ENCODE assay signal across 1 cellular context in the genomic region with DNA sequence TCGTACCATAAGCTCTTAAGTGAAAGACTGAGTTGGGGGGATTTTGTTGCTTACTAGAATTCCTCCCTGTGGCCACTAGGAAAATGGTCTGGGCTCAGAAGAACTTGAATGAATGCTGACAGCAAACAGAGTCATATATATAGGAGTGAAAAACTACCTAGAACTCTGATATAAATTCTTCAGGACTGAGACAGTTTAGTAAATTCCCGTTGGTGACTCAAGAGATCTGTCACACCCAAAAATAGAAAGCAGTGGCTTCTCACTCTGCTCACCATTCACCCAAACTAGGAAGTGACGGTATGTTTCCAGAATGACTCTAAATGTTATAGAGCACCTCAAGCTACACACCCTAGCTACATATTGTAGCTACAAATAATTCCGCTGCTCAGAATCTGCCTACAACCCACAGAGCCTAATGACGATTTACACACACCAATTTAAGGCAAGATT.
TF ChIP-seq lines count a peak whose summit lies in the region.

No MANE protein-coding gene starts in this region.

TF ChIP-seq in GM23338, 12 proteins besides CTCF, POLR2A, EP300 and RAD21 (continued from another document):
- TF ChIP-seq, protein P1, sequence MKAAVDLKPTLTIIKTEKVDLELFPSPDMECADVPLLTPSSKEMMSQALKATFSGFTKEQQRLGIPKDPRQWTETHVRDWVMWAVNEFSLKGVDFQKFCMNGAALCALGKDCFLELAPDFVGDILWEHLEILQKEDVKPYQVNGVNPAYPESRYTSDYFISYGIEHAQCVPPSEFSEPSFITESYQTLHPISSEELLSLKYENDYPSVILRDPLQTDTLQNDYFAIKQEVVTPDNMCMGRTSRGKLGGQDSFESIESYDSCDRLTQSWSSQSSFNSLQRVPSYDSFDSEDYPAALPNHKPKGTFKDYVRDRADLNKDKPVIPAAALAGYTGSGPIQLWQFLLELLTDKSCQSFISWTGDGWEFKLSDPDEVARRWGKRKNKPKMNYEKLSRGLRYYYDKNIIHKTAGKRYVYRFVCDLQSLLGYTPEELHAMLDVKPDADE (IDR thresholded peaks at IDR 0.05), result no peak
- TF ChIP-seq CREB1 (CRISPR knock-in tag; IDR thresholded peaks at IDR 0.05; ENCODE audit: low read depth) (no peak), POLR2AphosphoS5 (IDR thresholded peaks at IDR 0.05; ENCODE audit: low read depth) (no peak), JUNB (IDR thresholded peaks at IDR 0.05; ENCODE audit: unreplicated experiment) (no peak), EZH2 (IDR thresholded peaks at IDR 0.05; ENCODE audit: low read depth, unreplicated experiment) (no peak), NANOG (IDR thresholded peaks at IDR 0.05; ENCODE audit: borderline replicate concordance) (no peak), EZH2phosphoT487 (IDR thresholded peaks at IDR 0.05; ENCODE audit: unreplicated experiment) (no peak)
